1 cellular context compared by ENCODE assay signal in genomic region chr1:182624582-182624981, GRCh38.
TF ChIP-seq lines count a peak whose summit lies in the region.

No MANE protein-coding gene starts in this region.

TF ChIP-seq in GM23338, 12 proteins besides CTCF, POLR2A, EP300 and RAD21 (continued from another document):
- TF ChIP-seq EZH2phosphoT487 (IDR thresholded peaks at IDR 0.05; ENCODE audit: unreplicated experiment) (no peak), JUNB (IDR thresholded peaks at IDR 0.05; ENCODE audit: unreplicated experiment) (no peak), POLR2AphosphoS5 (IDR thresholded peaks at IDR 0.05; ENCODE audit: low read depth) (no peak), EZH2 (IDR thresholded peaks at IDR 0.05; ENCODE audit: low read depth, unreplicated experiment) (no peak), REST (IDR thresholded peaks at IDR 0.05; ENCODE audit: unreplicated experiment) (no peak)
TF ChIP-seq in GM23338: peak in this region for 0.
